Comparison of ENCODE assay signal across 9 cellular contexts in genomic region chr2:231662028-231662810, GRCh38. TPM values are rescaled to one million over a fixed set of nuclear protein-coding genes. Genes with fewer than 3 reads are reported as not detected.
DNase-seq lines count a peak whose midpoint lies in the region; ATAC-seq and TF ChIP-seq lines count a peak whose summit lies in the region.
"Had no signal": no experiment of that assay in that cellular context is flagged by ENCODE, and none has a peak within 500 bp of the region (broad histone marks: within the 10 kb centered on the region; RNA-seq: fewer than 3 reads in every experiment).

No MANE protein-coding gene starts in this region.

- H3K9ac ChIP-seq in OCI-LY3 (ENCODE audit: low read length) = peak overlapping the region; percentile 78

- peaks cover 30% of the 10 kb centered on the region for H3K4me1 Mint-ChIP-seq in activated T-cell treated with anti-CD3 and anti-CD28 coated beads, Interleukin-2, amount 50 U/mL, for 72 hours (ENCODE audit: low read depth)

- no peaks in the 10 kb centered on the region for H3K36me3 ChIP-seq in OCI-LY3 (replicated peaks; ENCODE audit: low read depth, low read length)
- no peaks in the 10 kb centered on the region for H3K36me3 ChIP-seq in esophagus squamous epithelium

- no peaks in the 10 kb centered on the region for H3K79me2 ChIP-seq in OCI-LY3 (ENCODE audit: low read length)

- peaks cover 8% of the 10 kb centered on the region; the same call in 1 of the 2 replicates for H3K9me3 ChIP-seq in OCI-LY3 (ENCODE audit: insufficient read depth, low read length)
- no peaks in the 10 kb centered on the region for H3K9me3 ChIP-seq in esophagus squamous epithelium

- H3K9me3 Mint-ChIP-seq in activated T-cell treated with anti-CD3 and anti-CD28 coated beads, Interleukin-2, amount 50 U/mL, for 72 hours = peaks cover 0 to 6% of the 10 kb centered on the region in 2 donors

- H3K4me3 ChIP-seq in OCI-LY3 (ENCODE audit: low read length) = peak overlapping the region; percentile 85
- H3K4me3 ChIP-seq in esophagus squamous epithelium = peak overlapping the region; percentile 39 to 73 (median 53)
- H3K4me3 ChIP-seq: SK-N-MC had no signal

- no peaks in the 10 kb centered on the region for H4K20me1 ChIP-seq in OCI-LY3 (ENCODE audit: insufficient read depth, low read length)

- TF ChIP-seq POLR2A in esophagus squamous epithelium (IDR thresholded peaks at IDR 0.05) = peak in 2 of 4 donors; percentile 73 to 88

- ATAC-seq in GM19035 (IDR thresholded peaks at IDR 0.05; ENCODE audit: unreplicated experiment) = peak; percentile 75
- peak; percentile 69 for ATAC-seq in HG03342 (IDR thresholded peaks at IDR 0.05; ENCODE audit: unreplicated experiment)
- ATAC-seq in activated T-cell treated with anti-CD3 and anti-CD28 coated beads, Interleukin-2, amount 50 U/mL, for 72 hours (replicated peaks in 1 of 2) = peak; percentile 91 to 92

- H3K4me1 ChIP-seq in OCI-LY3 (ENCODE audit: low read length) (peaks cover 25% of the 10 kb centered on the region), esophagus squamous epithelium (peaks cover 37 to 68% (median 40%) of the 10 kb centered on the region in 3 donors)

- H3K36me3 Mint-ChIP-seq in activated T-cell treated with anti-CD3 and anti-CD28 coated beads, Interleukin-2, amount 50 U/mL, for 72 hours (ENCODE audit: insufficient read depth in 2 of 2) = peaks cover 0 to 2% of the 10 kb centered on the region in 2 donors

- intact Hi-C loops in esophagus squamous epithelium (cut with DNase I) = no loop called here

- peak overlapping the region; percentile 74 to 77 for H3K4me3 Mint-ChIP-seq in activated T-cell treated with anti-CD3 and anti-CD28 coated beads, Interleukin-2, amount 50 U/mL, for 72 hours

- peak overlapping the region; percentile 88; the same call in 1 of the 2 replicates for H2AFZ ChIP-seq in OCI-LY3 (ENCODE audit: low read depth, low read length)

- DNase-seq in AML-193 (lab: John Stamatoyannopoulos, UW) (peak; percentile 87 to 93), esophagus squamous epithelium (lab: John Stamatoyannopoulos, UW) (peak; percentile 77), myocyte (ENCODE audit: low read depth) (peak; percentile 95)
- peak; percentile 97 to 99 for DNase-seq in activated T-cell treated with anti-CD3 and anti-CD28 coated beads, Interleukin-2, amount 50 U/mL, for 72 hours
- DNase-seq in stimulated activated CD8-positive, alpha-beta memory T cell treated with anti-CD3 and anti-CD28 coated beads, Interleukin-7, amount 100 ng/mL, for 24 hours (ENCODE audit: low read depth) = peak; percentile 91

- H3K4me2 ChIP-seq in OCI-LY3 (ENCODE audit: low read length) = peak overlapping the region; percentile 94

- TF ChIP-seq CTCF in OCI-LY3 (IDR thresholded peaks at IDR 0.05; ENCODE audit: low read depth, low read length) (no peak), esophagus squamous epithelium (IDR thresholded peaks at IDR 0.05) (peak in 4 of 6 experiments; percentile 4 to 49 (median 27))

- H3K27me3 Mint-ChIP-seq in activated T-cell treated with anti-CD3 and anti-CD28 coated beads, Interleukin-2, amount 50 U/mL, for 72 hours (ENCODE audit: low read depth) = no peaks in the 10 kb centered on the region

- WGBS in esophagus squamous epithelium, 2 donors = 33 to 35% methylated on average over 9 to 10 of the region's 87 CpGs

- H3K27me3 ChIP-seq in OCI-LY3 (ENCODE audit: low read depth, low read length) (no peaks in the 10 kb centered on the region), esophagus squamous epithelium (no peaks in the 10 kb centered on the region)

- H3K27ac Mint-ChIP-seq in activated T-cell treated with anti-CD3 and anti-CD28 coated beads, Interleukin-2, amount 50 U/mL, for 72 hours = peak overlapping the region; percentile 88

- peak overlapping the region; percentile 76 for H3K27ac ChIP-seq in OCI-LY3 (ENCODE audit: low read length)
- H3K27ac ChIP-seq in esophagus squamous epithelium = peak overlapping the region; percentile 94 to 98 (median 96)
- H3K27ac ChIP-seq: SK-N-MC had no signal

RNA-seq across cellular contexts. Expression of gene PTMA, which starts 46.1 kb away (rescaled TPM):
- total RNA-seq in activated T-cell treated with anti-CD3 and anti-CD28 coated beads, Interleukin-2, amount 50 U/mL, for 72 hours = 1,000 to 10,000 TPM; 1,057 to 1,154 TPM
- total RNA-seq in esophagus squamous epithelium (1,000 to 10,000 TPM in 2 of 4 donors, 100 to 1,000 TPM in 2; 670 to 1,121 (median 903) TPM), myocyte (274 and 313 TPM in 2 replicates)
- polyA plus RNA-seq in myocyte (2012) = 210 TPM

Comparison
In these comparisons a context has a peak if more than half of its experiments do, and no peak if none do; other contexts are left out.
1. Peak in every context shown above with its lines: DNase-seq, ATAC-seq, H3K4me3 ChIP-seq and H3K27ac ChIP-seq.